Comparison of ENCODE assay signal across 8 cellular contexts in the genomic region with DNA sequence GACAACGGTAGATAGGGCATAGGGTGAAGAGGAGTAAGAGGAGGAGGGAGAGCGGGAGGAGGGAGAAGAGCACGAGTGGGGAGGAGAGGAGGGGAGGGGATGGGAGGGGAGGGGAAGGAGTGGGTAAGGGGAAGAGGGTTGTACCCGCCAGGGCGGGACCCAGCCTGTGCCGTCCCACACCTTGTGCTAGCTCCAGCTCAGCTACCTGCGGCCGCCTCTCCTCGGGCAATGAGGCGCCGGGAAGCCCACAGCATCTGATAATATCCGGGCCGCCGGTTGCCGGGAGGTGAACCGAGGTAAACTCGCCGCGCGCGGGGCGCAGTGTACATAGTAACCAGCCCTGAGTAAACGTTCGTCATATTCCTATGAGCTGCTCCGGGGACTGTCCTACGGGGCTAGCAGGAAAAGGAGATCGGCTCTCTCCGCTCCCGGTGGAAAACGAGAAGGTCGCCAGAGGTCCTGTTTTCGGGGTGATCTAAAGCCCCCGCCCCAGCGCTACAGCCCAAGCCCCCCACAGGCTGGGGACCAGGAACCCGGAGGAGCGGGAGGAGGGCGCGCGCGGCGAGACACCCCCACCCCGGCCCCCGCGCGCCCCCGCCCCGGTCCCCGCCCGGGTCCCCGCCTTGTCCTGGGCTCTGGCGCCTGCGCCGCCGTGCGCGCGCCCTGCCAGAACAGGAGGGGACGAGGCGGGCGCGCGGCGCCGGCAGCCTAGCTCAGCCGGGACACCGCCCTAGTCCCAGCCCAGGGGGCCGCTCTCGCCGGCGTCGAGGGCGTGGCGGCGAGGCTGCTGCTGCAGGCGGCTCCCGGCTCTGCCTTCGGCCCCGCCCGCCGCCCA. TPM values are rescaled to one million over a fixed set of nuclear protein-coding genes. Genes with fewer than 3 reads are reported as not detected.
DNase-seq lines count a peak whose midpoint lies in the region; ATAC-seq and TF ChIP-seq lines count a peak whose summit lies in the region.

A gene (plus strand): TSS at position 669 of the 835 bp plus-strand sequence. CDS start 11,537 bp downstream, outside the sequence.

- peak within 1 kb of the TSS; percentile 79 for H3K9ac ChIP-seq in skeletal muscle satellite cell (ENCODE audit: low read depth, low read length)

- H3K36me3 ChIP-seq in WERI-Rb-1 = no peaks in the 10 kb centered on the region
- H3K36me3 ChIP-seq in skeletal muscle satellite cell (ENCODE audit: insufficient read depth, low read length) = no peaks in the 10 kb centered on the region

- in situ Hi-C loops in T47D (cut with HindIII; ENCODE audit: low pct_unique_long_range_greater_than_20kb, low sequenced_read_pairs) = no loop called here

- peak within 1 kb of the TSS; percentile 91 for H3K4me3 ChIP-seq in WERI-Rb-1 (ENCODE audit: low read depth, low read length)
- peak within 1 kb of the TSS; percentile 75 for H3K4me3 ChIP-seq in iPS-18c (ENCODE audit: insufficient read depth, low read depth, low read length)
- H3K4me3 ChIP-seq in skeletal muscle satellite cell (ENCODE audit: low read length) = peak within 1 kb of the TSS; percentile 84

- ATAC-seq in HG02885 (IDR thresholded peaks at IDR 0.05; ENCODE audit: poor library complexity, unreplicated experiment) (peak; percentile 79), HG03342 (IDR thresholded peaks at IDR 0.05; ENCODE audit: unreplicated experiment) (no peak)

- no peak for TF ChIP-seq CTCF in WERI-Rb-1 (IDR thresholded peaks at IDR 0.05; ENCODE audit: low read depth, low read length)

- peaks cover 10% of the 10 kb centered on the region for H3K4me1 ChIP-seq in skeletal muscle satellite cell (ENCODE audit: control insufficient read depth, insufficient read depth, low read length)

- peak; percentile 96 for DNase-seq in DMS53 (lab: John Stamatoyannopoulos, UW)
- DNase-seq in NCI-H2196 (lab: John Stamatoyannopoulos, UW; ENCODE audit: unreplicated experiment) = peak; percentile 86
- DNase-seq in WERI-Rb-1 = peak; percentile 90
- DNase-seq in T47D (ENCODE audit: low read depth in 1 of 2, low spot score in 1 of 2) = peak; percentile 86 to 94

- H3K27ac ChIP-seq in WERI-Rb-1 = peak within 1 kb of the TSS; percentile 95

- H3K27me3 ChIP-seq in WERI-Rb-1 (ENCODE audit: insufficient read depth, low read depth, severe bottlenecking) (no peaks in the 10 kb centered on the region), skeletal muscle satellite cell (ENCODE audit: control insufficient read depth, insufficient read depth, low read length) (peaks cover 25% of the 10 kb centered on the region)

- H3K4me2 ChIP-seq in skeletal muscle satellite cell (ENCODE audit: low read length) = peak within 1 kb of the TSS; percentile 93

- no peaks in the 10 kb centered on the region for H3K9me3 ChIP-seq in WERI-Rb-1 (ENCODE audit: severe bottlenecking)
- H3K9me3 ChIP-seq in iPS-18c (ENCODE audit: control insufficient read depth, insufficient read depth, low read length) = no peaks in the 10 kb centered on the region
- no peaks in the 10 kb centered on the region for H3K9me3 ChIP-seq in skeletal muscle satellite cell (replicated peaks; ENCODE audit: low read length)

RNA-seq across cellular contexts. Expression of the gene that starts here (rescaled TPM):
- 1.0 and 4.8 TPM in 2 replicates for total RNA-seq in skeletal muscle satellite cell (2012; rRNA removed)
